In the genomic region with DNA sequence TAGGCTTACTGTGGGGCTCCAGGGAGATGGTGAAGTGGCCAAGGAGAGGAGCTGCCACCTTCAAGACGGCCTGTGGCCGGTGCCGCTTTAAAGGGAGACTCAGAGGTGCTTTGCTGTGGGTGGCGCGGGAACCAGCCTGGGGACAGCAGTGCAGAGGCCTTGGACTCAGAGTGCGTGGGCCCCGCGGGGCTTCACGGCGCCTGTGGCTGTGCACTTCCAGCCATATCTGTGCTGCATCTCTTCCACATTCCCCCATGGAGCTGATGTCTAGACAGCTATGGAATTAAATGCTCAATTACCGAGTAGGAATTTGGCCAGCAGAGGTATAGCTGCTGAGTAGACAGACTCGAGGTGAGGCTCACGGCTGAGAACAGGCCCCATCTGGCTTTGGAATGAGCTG, we compare ENCODE assay signal across 20 cellular contexts. TPM values are rescaled to one million over a fixed set of nuclear protein-coding genes. Genes with fewer than 3 reads are reported as not detected.
"Had no signal": no experiment of that assay in that cellular context is flagged by ENCODE, and none has a peak within 500 bp of the region (broad histone marks: within the 10 kb centered on the region; RNA-seq: fewer than 3 reads in every experiment).

No MANE protein-coding gene starts in this region.

- FAIRE-seq: endometrium, keratinocyte had no signal

- H3K27me3 ChIP-seq: adrenal gland, hepatocyte, left lung, tibial nerve had no signal

- DNase-seq: activated CD4-positive, alpha-beta memory T cell treated with anti-CD3 and anti-CD28 coated beads, Interleukin-2, amount 10 ng/mL, durations not matched to agents 7 days and 5 days; activated CD4-positive, alpha-beta T cell treated with anti-CD3 and anti-CD28 coated beads for 36 hours; activated effector memory CD4-positive, alpha-beta T cell treated with anti-CD3 and anti-CD28 coated beads, Interleukin-2, amount 50 U/mL, for 16 hours; activated T-cell treated with anti-CD3 and anti-CD28 coated beads, Interleukin-2, amount 50 U/mL, for 4 hours; adrenal gland; natural killer cell; nucleus accumbens; stimulated activated CD4-positive, alpha-beta T cell treated with anti-CD3 and anti-CD28 coated beads, Interleukin-1b, Interleukin-23, amount 100 ng/mL, for 48 hours had no signal

- H3K79me2 ChIP-seq: hepatocyte had no signal

- ATAC-seq: activated CD4-positive, alpha-beta T cell treated with anti-CD3 and anti-CD28 coated beads for 36 hours; activated T-cell treated with anti-CD3 and anti-CD28 coated beads, Interleukin-2, amount 50 U/mL, for 4 hours; esophagus mucosa; left lung; natural killer cell; stimulated activated effector memory CD8-positive, alpha-beta T cell treated with anti-CD3 and anti-CD28 coated beads, Interleukin-12 subunit alpha, Interleukin-12 subunit beta, amount 100 ng/mL, for 72 hours had no signal

- H3K9me3 Mint-ChIP-seq: activated CD4-positive, alpha-beta memory T cell treated with anti-CD3 and anti-CD28 coated beads, Interleukin-2, amount 10 ng/mL, durations not matched to agents 7 days and 5 days; activated naive CD4-positive, alpha-beta T cell treated with anti-CD3 and anti-CD28 coated beads, Interleukin-2, amount 50 U/mL, for 24 hours; activated T-cell treated with anti-CD3 and anti-CD28 coated beads, Interleukin-2, amount 50 U/mL, for 4 hours; memory B cell; natural killer cell; stimulated activated effector memory CD8-positive, alpha-beta T cell treated with anti-CD3 and anti-CD28 coated beads, Interleukin-12 subunit alpha, Interleukin-12 subunit beta, amount 100 ng/mL, for 72 hours; T-helper 1 cell treated with Interleukin-12 subunit alpha and Interleukin-12 subunit beta and Interleukin-4 antibody, amounts not matched to agents 30 μg/mL and 1 μg/mL, for 36 hours had no signal

- H3K4me1 Mint-ChIP-seq: activated CD4-positive, alpha-beta memory T cell treated with anti-CD3 and anti-CD28 coated beads, Interleukin-2, amount 10 ng/mL, durations not matched to agents 7 days and 5 days; activated CD4-positive, alpha-beta T cell treated with anti-CD3 and anti-CD28 coated beads for 36 hours; activated naive CD4-positive, alpha-beta T cell treated with anti-CD3 and anti-CD28 coated beads, Interleukin-2, amount 50 U/mL, for 24 hours; memory B cell had no signal

- H2AFZ ChIP-seq: hepatocyte had no signal

- H3K4me3 Mint-ChIP-seq: activated CD4-positive, alpha-beta memory T cell treated with anti-CD3 and anti-CD28 coated beads, Interleukin-2, amount 10 ng/mL, durations not matched to agents 7 days and 5 days; activated CD4-positive, alpha-beta T cell treated with anti-CD3 and anti-CD28 coated beads for 36 hours; activated naive CD4-positive, alpha-beta T cell treated with anti-CD3 and anti-CD28 coated beads, Interleukin-2, amount 50 U/mL, for 24 hours; activated T-cell treated with anti-CD3 and anti-CD28 coated beads, Interleukin-2, amount 50 U/mL, for 4 hours; memory B cell; natural killer cell; stimulated activated effector memory CD8-positive, alpha-beta T cell treated with anti-CD3 and anti-CD28 coated beads, Interleukin-12 subunit alpha, Interleukin-12 subunit beta, amount 100 ng/mL, for 72 hours; T-helper 1 cell treated with Interleukin-12 subunit alpha and Interleukin-12 subunit beta and Interleukin-4 antibody, amounts not matched to agents 30 μg/mL and 1 μg/mL, for 36 hours had no signal

- H3K4me3 ChIP-seq: adrenal gland, hepatocyte, left lung, prostate gland, tibial nerve had no signal

- H3K27ac Mint-ChIP-seq: activated CD4-positive, alpha-beta memory T cell treated with anti-CD3 and anti-CD28 coated beads, Interleukin-2, amount 10 ng/mL, durations not matched to agents 7 days and 5 days; activated CD4-positive, alpha-beta T cell treated with anti-CD3 and anti-CD28 coated beads for 36 hours; activated naive CD4-positive, alpha-beta T cell treated with anti-CD3 and anti-CD28 coated beads, Interleukin-2, amount 50 U/mL, for 24 hours; memory B cell; natural killer cell; stimulated activated effector memory CD8-positive, alpha-beta T cell treated with anti-CD3 and anti-CD28 coated beads, Interleukin-12 subunit alpha, Interleukin-12 subunit beta, amount 100 ng/mL, for 72 hours; T-helper 1 cell treated with Interleukin-12 subunit alpha and Interleukin-12 subunit beta and Interleukin-4 antibody, amounts not matched to agents 30 μg/mL and 1 μg/mL, for 36 hours had no signal

- H3K4me1 ChIP-seq: prostate gland had no signal

- H3K9me3 ChIP-seq: adrenal gland, left lung, prostate gland, tibial nerve had no signal

- H3K36me3 ChIP-seq: prostate gland had no signal

- H3K4me2 ChIP-seq: hepatocyte had no signal

- H3K36me3 Mint-ChIP-seq: activated naive CD4-positive, alpha-beta T cell treated with anti-CD3 and anti-CD28 coated beads, Interleukin-2, amount 50 U/mL, for 24 hours; memory B cell; natural killer cell; stimulated activated effector memory CD8-positive, alpha-beta T cell treated with anti-CD3 and anti-CD28 coated beads, Interleukin-12 subunit alpha, Interleukin-12 subunit beta, amount 100 ng/mL, for 72 hours had no signal

- H3K27ac ChIP-seq: adrenal gland, hepatocyte, left lung, prostate gland, tibial nerve had no signal

- H3K27me3 Mint-ChIP-seq: activated CD4-positive, alpha-beta T cell treated with anti-CD3 and anti-CD28 coated beads for 36 hours; activated naive CD4-positive, alpha-beta T cell treated with anti-CD3 and anti-CD28 coated beads, Interleukin-2, amount 50 U/mL, for 24 hours had no signal

RNA-seq across cellular contexts. Expression of gene HTRA1, which starts 41.7 kb away (rescaled TPM):
- total RNA-seq: activated CD4-positive, alpha-beta memory T cell treated with anti-CD3 and anti-CD28 coated beads, Interleukin-2, amount 10 ng/mL, durations not matched to agents 7 days and 5 days; activated CD4-positive, alpha-beta T cell treated with anti-CD3 and anti-CD28 coated beads for 36 hours; natural killer cell had no signal

RNA-seq across cellular contexts. Expression of gene ARMS2, which starts 48.6 kb away (rescaled TPM):
- total RNA-seq: activated CD4-positive, alpha-beta memory T cell treated with anti-CD3 and anti-CD28 coated beads, Interleukin-2, amount 10 ng/mL, durations not matched to agents 7 days and 5 days; activated CD4-positive, alpha-beta T cell treated with anti-CD3 and anti-CD28 coated beads for 36 hours; activated T-cell treated with anti-CD3 and anti-CD28 coated beads, Interleukin-2, amount 50 U/mL, for 4 hours; adrenal gland; esophagus mucosa; glomerular endothelial cell; hepatocyte; left lung; natural killer cell; tibial nerve had no signal

RNA-seq across cellular contexts. Expression of gene DMBT1, which starts 57.5 kb away (rescaled TPM):
- total RNA-seq: activated CD4-positive, alpha-beta T cell treated with anti-CD3 and anti-CD28 coated beads for 36 hours; natural killer cell; tibial nerve had no signal
